8 cellular contexts compared by ENCODE assay signal in genomic region chr2:169439900-169440299, GRCh38.
"Had no signal": no experiment of that assay in that cellular context is flagged by ENCODE, and none has a peak within 500 bp of the region (broad histone marks: within the 10 kb centered on the region; RNA-seq: fewer than 3 reads in every experiment).

No MANE protein-coding gene starts in this region.

- DNase-seq: GM23248, H7, HFFc6, IMR-90, KBM-7 had no signal

- H3K9me3 Mint-ChIP-seq: HFFc6 had no signal

- H3K36me3 ChIP-seq: HAP-1 had no signal

- FAIRE-seq: HTR-8/SVneo had no signal

- H3K4me3 ChIP-seq: GM23248, HAP-1 had no signal

- H3K27ac ChIP-seq: GM23248 had no signal

- H2AFZ ChIP-seq: GM23248 had no signal

- H3K9ac ChIP-seq: GM23248 had no signal

- ATAC-seq: HCT116 had no signal

- H3K4me3 Mint-ChIP-seq: HFFc6 had no signal

- H3K9me3 ChIP-seq: HAP-1 had no signal

- H3K27ac Mint-ChIP-seq: HFFc6 had no signal
